ENCODE assay signal across 11 cellular contexts in genomic region chr10:132264966-132265877, GRCh38. TPM values are rescaled to one million over a fixed set of nuclear protein-coding genes. Genes with fewer than 3 reads are reported as not detected.
A peak's percentile ranks its signal among the peaks of the same experiment; 100 is the strongest.
DNase-seq lines count a peak whose midpoint lies in the region; ATAC-seq and TF ChIP-seq lines count a peak whose summit lies in the region.
"Had no signal": no experiment of that assay in that cellular context is flagged by ENCODE, and none has a peak within 500 bp of the region (broad histone marks: within the 10 kb centered on the region; RNA-seq: fewer than 3 reads in every experiment).

No MANE protein-coding gene starts in this region.

- H3K4me3 ChIP-seq in left ventricle myocardium inferior (no peak overlapping the region), adipocyte (ENCODE audit: low read length) (no peak overlapping the region), hepatocyte (no peak overlapping the region)

- H3K36me3 Mint-ChIP-seq in Calu3 (ENCODE audit: insufficient read depth, unreplicated experiment) (no peaks in the 10 kb centered on the region), T-cell (no peaks in the 10 kb centered on the region)
- no peaks in the 10 kb centered on the region for H3K36me3 Mint-ChIP-seq in effector memory CD8-positive, alpha-beta T cell (ENCODE audit: insufficient read depth)
- H3K36me3 Mint-ChIP-seq: CD14-positive monocyte had no signal

- H3K4me2 ChIP-seq in hepatocyte = peak overlapping the region; percentile 44

- H3K27ac ChIP-seq in left ventricle myocardium inferior (replicated peaks) = no peak overlapping the region
- H3K27ac ChIP-seq in hepatocyte = peak overlapping the region; percentile 67

- no peak overlapping the region for H2AFZ ChIP-seq in hepatocyte

- H3K9me3 ChIP-seq in left ventricle myocardium inferior (replicated peaks) (no peaks in the 10 kb centered on the region), adipocyte (ENCODE audit: control insufficient read depth, low read length) (no peaks in the 10 kb centered on the region), hepatocyte (ENCODE audit: low read depth) (no peaks in the 10 kb centered on the region)

- H3K4me3 Mint-ChIP-seq in Calu3 (ENCODE audit: low read depth, unreplicated experiment) = no peak overlapping the region
- H3K4me3 Mint-ChIP-seq in effector memory CD8-positive, alpha-beta T cell = no peak overlapping the region
- H3K4me3 Mint-ChIP-seq in T-cell = no peak overlapping the region
- H3K4me3 Mint-ChIP-seq: CD14-positive monocyte had no signal

- BruUV-seq in Calu3 (replicated peaks; lab: Mats Ljungman, UMichigan) = no TSS peak

- POLR2A ChIA-PET in T-cell (lab: Charles Lee) = no interaction called here

- peaks cover 3% of the 10 kb centered on the region for H3K9me3 Mint-ChIP-seq in Calu3 (ENCODE audit: low read depth, unreplicated experiment)
- peaks cover 0 to 10% of the 10 kb centered on the region in 2 donors for H3K9me3 Mint-ChIP-seq in effector memory CD8-positive, alpha-beta T cell
- H3K9me3 Mint-ChIP-seq in T-cell = peaks cover 0 to 3% (median 0%) of the 10 kb centered on the region in 3 donors

- no peaks in the 10 kb centered on the region for H3K9me2 ChIP-seq in hepatocyte (replicated peaks; ENCODE audit: insufficient read depth)

- intact Hi-C loops in left ventricle myocardium superior (cut with micrococcal nuclease) (no loop called here), left ventricle myocardium inferior (cut with micrococcal nuclease) (no loop called here), Calu3 (cut with micrococcal nuclease; ENCODE audit: unreplicated experiment) (no loop called here)

- no peak overlapping the region for H3K9ac ChIP-seq in adipocyte (ENCODE audit: low read length)

- 65% methylated on average over 20 of the region's 32 CpGs for WGBS in hepatocyte (ENCODE audit: low lambda C conversion rate, missing lambda C conversion rate)

- H4K20me1 ChIP-seq in hepatocyte (ENCODE audit: insufficient read depth, poor library complexity, severe bottlenecking) = no peaks in the 10 kb centered on the region

- H3K4me1 ChIP-seq in left ventricle myocardium inferior (no peaks in the 10 kb centered on the region), adipocyte (ENCODE audit: control insufficient read depth, insufficient read depth, low read length) (no peaks in the 10 kb centered on the region), hepatocyte (ENCODE audit: insufficient read depth) (peaks cover 11% of the 10 kb centered on the region)

- H3K27me3 ChIP-seq in left ventricle myocardium inferior (ENCODE audit: low read depth) (no peaks in the 10 kb centered on the region), adipocyte (replicated peaks; ENCODE audit: control insufficient read depth, insufficient read depth, low read length) (no peaks in the 10 kb centered on the region), hepatocyte (no peaks in the 10 kb centered on the region)

- no peaks in the 10 kb centered on the region for H3K79me2 ChIP-seq in hepatocyte

- peaks cover 12% of the 10 kb centered on the region for H3K27me3 Mint-ChIP-seq in Calu3 (ENCODE audit: unreplicated experiment)
- H3K27me3 Mint-ChIP-seq in effector memory CD8-positive, alpha-beta T cell = peaks cover 0 to 6% of the 10 kb centered on the region in 2 donors
- no peaks in the 10 kb centered on the region for H3K27me3 Mint-ChIP-seq in T-cell

- CTCF ChIA-PET in Calu3 (lab: Charles Lee) = no interaction called here
- CTCF ChIA-PET in T-cell (lab: Charles Lee) = no interaction called here

- ATAC-seq in left ventricle myocardium superior (no peak), T-cell (replicated peaks in 1 of 4) (no peak)
- ATAC-seq in effector memory CD8-positive, alpha-beta T cell (replicated peaks) = no peak

- H3K36me3 ChIP-seq in left ventricle myocardium inferior = no peaks in the 10 kb centered on the region
- H3K36me3 ChIP-seq in adipocyte (ENCODE audit: control insufficient read depth, insufficient read depth, low read length, severe bottlenecking) = no peaks in the 10 kb centered on the region
- no peaks in the 10 kb centered on the region for H3K36me3 ChIP-seq in hepatocyte (replicated peaks; ENCODE audit: insufficient read depth, low read depth)

- H3K27ac Mint-ChIP-seq in Calu3 (ENCODE audit: unreplicated experiment) (no peak overlapping the region), T-cell (no peak overlapping the region)
- no peak overlapping the region for H3K27ac Mint-ChIP-seq in effector memory CD8-positive, alpha-beta T cell
- H3K27ac Mint-ChIP-seq: CD14-positive monocyte had no signal

- H3K4me1 Mint-ChIP-seq in Calu3 (ENCODE audit: low read depth, unreplicated experiment) (no peaks in the 10 kb centered on the region), T-cell (peaks cover 8 to 11% (median 9%) of the 10 kb centered on the region in 3 donors)
- peaks cover 6 to 17% of the 10 kb centered on the region in 2 donors for H3K4me1 Mint-ChIP-seq in effector memory CD8-positive, alpha-beta T cell (ENCODE audit: low read depth in 2 of 2)

- no peak for TF ChIP-seq CTCF in left ventricle myocardium inferior (IDR thresholded peaks at IDR 0.05; ENCODE audit: borderline replicate concordance)
- TF ChIP-seq CTCF in hepatocyte (IDR thresholded peaks at IDR 0.05; ENCODE audit: poor library complexity) = no peak
- no peak for TF ChIP-seq CTCF in Calu3 (IDR thresholded peaks at IDR 0.05; ENCODE audit: unreplicated experiment)

- DNase-seq in left ventricle myocardium superior (peak; percentile 18), left ventricle myocardium inferior (no peak), adipocyte (ENCODE audit: low read depth) (peak; percentile 60), hepatocyte (ENCODE audit: low spot score) (peak; percentile 39), KG1 (lab: John Stamatoyannopoulos, UW) (no peak), Calu3 (no peak), T-cell (no peak)
- no peak for DNase-seq in effector memory CD8-positive, alpha-beta T cell
- DNase-seq: NCI-H2029; stimulated activated CD8-positive, alpha-beta memory T cell treated with anti-CD3 and anti-CD28 coated beads, Interleukin-4, amount 100 ng/mL, for 48 hours had no signal

RNA-seq across cellular contexts. Expression of gene STK32C, which starts 42.5 kb away (rescaled TPM):
- total RNA-seq in left ventricle myocardium superior (4.9 TPM), left ventricle myocardium inferior (4.4 TPM), hepatocyte (4.8 and 7.9 TPM in 2 replicates), Calu3 (2022) (13.5 and 16.0 TPM in 2 replicates), T-cell (10 to 100 TPM in 3 of 5 donors, 1 to 10 TPM in 2; 5.8 to 16.4 (median 12.2) TPM)
- 9.6 and 12.2 TPM in 2 replicates for polyA plus RNA-seq in hepatocyte

Comparison
In these comparisons a context has a peak if more than half of its experiments do, and no peak if none do; other contexts are left out.
1. DNase-seq: peak in left ventricle myocardium superior (single experiment), adipocyte (single experiment) and hepatocyte (single experiment); none in left ventricle myocardium inferior (single experiment), KG1 (single experiment), Calu3 (single experiment), effector memory CD8-positive, alpha-beta T cell (0 of 3) and T-cell (0 of 34).